1 cellular context compared by ENCODE assay signal in the genomic region with DNA sequence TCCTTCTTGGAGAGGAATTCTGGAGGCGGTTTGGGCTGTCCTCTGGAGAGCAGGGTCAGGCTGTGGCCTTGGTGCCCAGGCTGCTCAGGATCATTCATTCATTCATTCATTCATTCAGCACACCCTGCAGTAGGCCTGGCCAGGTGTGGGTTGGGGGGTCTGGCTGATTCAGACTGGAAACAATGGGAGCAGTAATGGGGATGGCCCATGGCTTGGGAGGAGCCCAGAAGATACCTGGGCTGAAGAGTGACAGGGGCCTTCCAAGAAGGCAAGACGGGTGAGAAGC.
TF ChIP-seq lines count a peak whose summit lies in the region.

No MANE protein-coding gene starts in this region.

TF ChIP-seq in K562, 482 proteins besides CTCF, POLR2A, EP300 and RAD21:
- TF ChIP-seq ZNF24 (IDR thresholded peaks at IDR 0.05) (peak; percentile 69; the same call in 1 of the 2 replicates), ZSCAN29 (IDR thresholded peaks at IDR 0.05) (no peak), RAD51 (IDR thresholded peaks at IDR 0.05; ENCODE audit: borderline replicate concordance, low read depth) (no peak)
